ENCODE assay signal across 11 cellular contexts in the genomic region with DNA sequence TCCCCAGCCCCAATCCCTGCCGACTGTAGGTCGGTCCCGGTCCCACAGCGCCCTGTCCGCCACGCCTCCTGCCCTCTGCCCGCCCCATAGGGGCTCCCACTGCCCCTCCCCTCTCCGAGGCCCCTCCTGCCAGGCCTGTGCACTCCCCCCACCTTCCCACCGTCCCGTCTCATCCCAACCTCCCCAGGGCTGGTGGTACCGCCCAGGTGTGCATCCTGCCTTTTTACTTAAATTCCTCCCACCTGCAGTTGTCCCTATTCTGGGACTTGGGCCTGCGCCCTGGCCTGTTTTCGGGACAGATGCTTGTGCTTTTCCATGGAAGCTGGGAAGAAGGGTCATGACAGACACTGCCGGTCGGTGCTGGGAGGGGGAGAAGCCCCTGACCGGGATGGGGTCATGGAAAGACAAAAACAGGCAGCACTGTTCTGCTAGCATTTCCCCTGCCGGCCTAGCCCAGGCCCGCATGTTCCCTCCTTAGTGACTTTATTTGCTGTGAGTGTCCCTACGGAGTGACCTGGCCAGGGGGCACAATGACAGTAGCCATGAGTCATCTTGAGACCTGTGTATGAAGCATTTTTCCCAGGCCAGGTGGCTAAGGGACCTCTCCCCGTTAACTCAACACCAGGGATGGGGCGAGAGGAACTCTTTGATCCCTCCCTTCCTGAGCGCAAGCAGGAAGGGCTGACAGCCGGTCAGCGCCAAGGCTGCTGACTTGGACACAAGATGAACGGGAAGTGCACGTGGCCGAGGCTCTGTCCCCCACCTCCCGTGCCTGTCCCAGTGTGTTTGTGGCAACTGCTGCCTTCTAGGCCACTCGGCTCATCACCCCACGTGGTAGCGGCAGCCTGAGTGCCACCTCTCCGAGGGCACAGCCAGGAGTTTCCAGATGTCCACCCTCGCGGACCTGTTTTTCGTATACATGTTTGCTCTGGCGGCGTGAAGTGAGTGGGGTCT. TPM values are rescaled to one million over a fixed set of nuclear protein-coding genes. Genes with fewer than 3 reads are reported as not detected.
DNase-seq lines count a peak whose midpoint lies in the region; ATAC-seq and TF ChIP-seq lines count a peak whose summit lies in the region.
"Had no signal": no experiment of that assay in that cellular context is flagged by ENCODE, and none has a peak within 500 bp of the region (broad histone marks: within the 10 kb centered on the region; RNA-seq: fewer than 3 reads in every experiment).

No MANE protein-coding gene starts in this region.

- H3K9me3 Mint-ChIP-seq in stimulated activated naive CD8-positive, alpha-beta T cell treated with anti-CD3 and anti-CD28 coated beads, Interleukin-15, Interleukin-2, amounts not matched to agents 100 ng/mL and 50 ng/mL, for 24 hours: no peaks in the 10 kb centered on the region
- H3K9me3 Mint-ChIP-seq in endothelial cell (ENCODE audit: unreplicated experiment): no peaks in the 10 kb centered on the region
- no peaks in the 10 kb centered on the region for H3K9me3 Mint-ChIP-seq in mesothelial cell of epicardium

- ATAC-seq in stimulated activated naive CD8-positive, alpha-beta T cell treated with anti-CD3 and anti-CD28 coated beads, Interleukin-15, Interleukin-2, amounts not matched to agents 100 U/mL and 50 U/mL, for 24 hours: no peak
- ATAC-seq in GM21723 (IDR thresholded peaks at IDR 0.05; ENCODE audit: unreplicated experiment): no peak

- H3K4me1 Mint-ChIP-seq in stimulated activated naive CD8-positive, alpha-beta T cell treated with anti-CD3 and anti-CD28 coated beads, Interleukin-15, Interleukin-2, amounts not matched to agents 100 ng/mL and 50 ng/mL, for 24 hours (ENCODE audit: low read depth): peaks cover 3% of the 10 kb centered on the region
- H3K4me1 Mint-ChIP-seq in endothelial cell (ENCODE audit: unreplicated experiment): peaks cover 18% of the 10 kb centered on the region
- H3K4me1 Mint-ChIP-seq in mesothelial cell of epicardium: peaks cover 6% of the 10 kb centered on the region

- H3K36me3 Mint-ChIP-seq in stimulated activated naive CD8-positive, alpha-beta T cell treated with anti-CD3 and anti-CD28 coated beads, Interleukin-15, Interleukin-2, amounts not matched to agents 100 ng/mL and 50 ng/mL, for 24 hours (ENCODE audit: low read depth): no peaks in the 10 kb centered on the region
- no peaks in the 10 kb centered on the region for H3K36me3 Mint-ChIP-seq in endothelial cell (ENCODE audit: low read depth, unreplicated experiment)
- no peaks in the 10 kb centered on the region for H3K36me3 Mint-ChIP-seq in mesothelial cell of epicardium

- peaks cover 38% of the 10 kb centered on the region for H3K36me3 ChIP-seq in HAP-1 (replicated peaks)
- H3K36me3 ChIP-seq: SJSA1 had no signal

- no peak for DNase-seq in stimulated activated naive CD8-positive, alpha-beta T cell treated with anti-CD3 and anti-CD28 coated beads, Interleukin-15, Interleukin-2, amounts not matched to agents 100 U/mL and 50 U/mL, for 24 hours
- no peak for DNase-seq in endothelial cell (ENCODE audit: low spot score)
- no peak for DNase-seq in mesothelial cell of epicardium (ENCODE audit: low spot score in 2 of 2, unreplicated experiment in 2 of 2)
- DNase-seq in foreskin fibroblast: no peak
- no peak for DNase-seq in HAP-1 (ENCODE audit: low spot score in 2 of 2)
- DNase-seq in NCI-H2196 (lab: John Stamatoyannopoulos, UW; ENCODE audit: unreplicated experiment): no peak
- DNase-seq: NCI-H187 treated with DMSO at 0.1 percent for 48 hours, substantia nigra had no signal

- H3K9me3 ChIP-seq in HAP-1: no peaks in the 10 kb centered on the region
- H3K9me3 ChIP-seq: SJSA1 had no signal

- in situ Hi-C loops in HAP-1 (cut with MboI; ENCODE audit: low sequenced_read_pairs): no loop called here

- no peak overlapping the region for H3K27ac Mint-ChIP-seq in stimulated activated naive CD8-positive, alpha-beta T cell treated with anti-CD3 and anti-CD28 coated beads, Interleukin-15, Interleukin-2, amounts not matched to agents 100 ng/mL and 50 ng/mL, for 24 hours
- no peak overlapping the region for H3K27ac Mint-ChIP-seq in endothelial cell (ENCODE audit: unreplicated experiment)
- H3K27ac Mint-ChIP-seq in mesothelial cell of epicardium: no peak overlapping the region

- TF ChIP-seq CTCF in endothelial cell (IDR thresholded peaks at IDR 0.05; ENCODE audit: unreplicated experiment): no peak
- no peak for TF ChIP-seq CTCF in mesothelial cell of epicardium (IDR thresholded peaks at IDR 0.05; ENCODE audit: unreplicated experiment)
- no peak for TF ChIP-seq CTCF in foreskin fibroblast (IDR thresholded peaks at IDR 0.05; ENCODE audit: low read depth, low read length)

- H3K4me3 Mint-ChIP-seq in stimulated activated naive CD8-positive, alpha-beta T cell treated with anti-CD3 and anti-CD28 coated beads, Interleukin-15, Interleukin-2, amounts not matched to agents 100 ng/mL and 50 ng/mL, for 24 hours: peak overlapping the region; percentile 13
- H3K4me3 Mint-ChIP-seq in endothelial cell (ENCODE audit: unreplicated experiment): peak overlapping the region; percentile 59
- H3K4me3 Mint-ChIP-seq in mesothelial cell of epicardium: peak overlapping the region; percentile 30

- H3K4me1 ChIP-seq in HAP-1: peaks cover 2% of the 10 kb centered on the region
- H3K4me1 ChIP-seq: SJSA1 had no signal

- no peaks in the 10 kb centered on the region for H3K27me3 ChIP-seq in HAP-1 (ENCODE audit: low read depth)
- H3K27me3 ChIP-seq: SJSA1 had no signal

- H3K4me3 ChIP-seq in foreskin fibroblast (ENCODE audit: low read depth in 1 of 2, low read length in 2 of 2): no peak overlapping the region
- H3K4me3 ChIP-seq in HAP-1: no peak overlapping the region
- H3K4me3 ChIP-seq: SJSA1 had no signal

- H3K27me3 Mint-ChIP-seq in stimulated activated naive CD8-positive, alpha-beta T cell treated with anti-CD3 and anti-CD28 coated beads, Interleukin-15, Interleukin-2, amounts not matched to agents 100 ng/mL and 50 ng/mL, for 24 hours: peaks cover 67% of the 10 kb centered on the region
- H3K27me3 Mint-ChIP-seq in endothelial cell (ENCODE audit: unreplicated experiment) (peaks cover 18% of the 10 kb centered on the region), mesothelial cell of epicardium (ENCODE audit: low read depth) (peaks cover 92% of the 10 kb centered on the region)

RNA-seq across cellular contexts. Expression of gene TBX1, which starts 7.1 kb away (rescaled TPM):
- total RNA-seq in endothelial cell (ENCODE audit: unreplicated experiment) (0.56 TPM), mesothelial cell of epicardium (0.34 to 0.45 TPM in 2 of 3 replicates, not detected in the other)

RNA-seq across cellular contexts. Expression of gene GP1BB, which starts 44.4 kb away (rescaled TPM):
- total RNA-seq in endothelial cell (ENCODE audit: unreplicated experiment): not detected
- 1.4 to 5.7 TPM (median 4.4 TPM) in 3 replicates for total RNA-seq in mesothelial cell of epicardium

RNA-seq across cellular contexts. Expression of gene SEPTIN5, which starts 53.4 kb away (rescaled TPM):
- total RNA-seq in endothelial cell (ENCODE audit: unreplicated experiment): 2.3 TPM
- 32.2 to 42.1 TPM (median 36.2 TPM) in 3 replicates for total RNA-seq in mesothelial cell of epicardium
